1 cellular context compared by ENCODE assay signal in genomic region chr14:98170580-98170979, GRCh38.
TF ChIP-seq lines count a peak whose summit lies in the region.

No MANE protein-coding gene starts in this region.

TF ChIP-seq in GM23338, 12 proteins besides CTCF, POLR2A, EP300 and RAD21 (continued from another document):
- TF ChIP-seq ZNF462 (CRISPR knock-in tag; IDR thresholded peaks at IDR 0.05): no peak
- no peak for TF ChIP-seq JUNB (IDR thresholded peaks at IDR 0.05; ENCODE audit: unreplicated experiment)
- no peak for TF ChIP-seq ZNF331 (CRISPR knock-in tag; IDR thresholded peaks at IDR 0.05; ENCODE audit: low read depth)
- TF ChIP-seq ETS1 (IDR thresholded peaks at IDR 0.05): no peak
TF ChIP-seq in GM23338: peak in this region for 0.
